ENCODE assay signal across 1 cellular context in the genomic region with DNA sequence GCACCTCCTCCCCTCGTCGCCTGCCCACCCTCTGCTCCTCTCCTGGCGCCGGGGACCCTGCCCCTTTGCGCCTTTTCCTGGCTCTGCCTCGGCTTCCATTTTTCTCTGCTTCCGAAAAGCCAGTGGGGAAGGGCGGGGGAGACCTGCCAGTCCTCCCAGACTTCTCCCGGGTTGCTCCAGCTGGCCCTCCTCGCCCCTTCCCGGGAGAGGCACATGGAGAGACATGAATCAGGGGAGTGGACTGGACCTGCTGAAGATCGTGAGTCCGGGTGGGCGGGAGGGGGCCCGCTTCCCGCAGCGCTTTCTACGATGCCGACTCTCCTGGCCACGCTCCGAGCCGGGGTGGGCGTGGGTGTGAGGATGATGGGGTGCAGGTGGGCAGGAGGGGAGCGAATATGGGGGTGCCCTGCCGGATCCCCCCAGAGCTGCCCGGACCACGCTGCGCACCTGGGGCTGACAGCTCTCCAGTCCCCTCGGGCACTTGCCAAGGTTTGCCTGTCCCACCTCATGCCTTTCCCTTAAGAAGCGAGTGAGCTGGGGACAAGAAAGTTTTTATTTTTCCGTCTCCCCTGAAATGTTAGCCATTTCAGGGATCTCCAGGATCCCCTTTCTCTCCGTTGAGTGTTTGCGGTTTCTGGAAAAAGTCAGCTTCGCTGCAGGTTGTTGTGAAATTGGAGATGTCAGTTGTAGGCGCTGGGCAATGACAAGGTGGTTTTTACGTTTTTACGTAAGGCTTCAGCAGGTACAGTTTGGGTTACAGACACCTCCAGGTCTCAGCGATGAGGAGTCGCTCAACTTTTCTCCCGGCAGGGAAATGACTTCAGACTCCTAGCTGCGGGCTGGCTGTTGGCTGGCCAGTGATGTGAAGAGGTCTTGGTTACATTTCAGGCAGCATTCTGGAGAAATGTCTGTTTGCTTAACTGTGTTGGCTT.
TF ChIP-seq lines count a peak whose summit lies in the region.

No MANE protein-coding gene starts in this region.

TF ChIP-seq in IMR-90, 13 proteins besides CTCF, POLR2A, EP300 and RAD21 (continued from another document):
- TF ChIP-seq, protein P1, sequence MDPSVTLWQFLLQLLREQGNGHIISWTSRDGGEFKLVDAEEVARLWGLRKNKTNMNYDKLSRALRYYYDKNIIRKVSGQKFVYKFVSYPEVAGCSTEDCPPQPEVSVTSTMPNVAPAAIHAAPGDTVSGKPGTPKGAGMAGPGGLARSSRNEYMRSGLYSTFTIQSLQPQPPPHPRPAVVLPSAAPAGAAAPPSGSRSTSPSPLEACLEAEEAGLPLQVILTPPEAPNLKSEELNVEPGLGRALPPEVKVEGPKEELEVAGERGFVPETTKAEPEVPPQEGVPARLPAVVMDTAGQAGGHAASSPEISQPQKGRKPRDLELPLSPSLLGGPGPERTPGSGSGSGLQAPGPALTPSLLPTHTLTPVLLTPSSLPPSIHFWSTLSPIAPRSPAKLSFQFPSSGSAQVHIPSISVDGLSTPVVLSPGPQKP (IDR thresholded peaks at IDR 0.05; ENCODE audit: borderline replicate concordance, low read depth, low read length): no peak
- TF ChIP-seq FOS (IDR thresholded peaks at IDR 0.05; ENCODE audit: low read depth, low read length): no peak
- TF ChIP-seq MAFK (IDR thresholded peaks at IDR 0.05; ENCODE audit: low read depth, low read length): no peak
TF ChIP-seq in IMR-90: peak in this region for 0.
